ENCODE assay signal across 21 cellular contexts in the genomic region with DNA sequence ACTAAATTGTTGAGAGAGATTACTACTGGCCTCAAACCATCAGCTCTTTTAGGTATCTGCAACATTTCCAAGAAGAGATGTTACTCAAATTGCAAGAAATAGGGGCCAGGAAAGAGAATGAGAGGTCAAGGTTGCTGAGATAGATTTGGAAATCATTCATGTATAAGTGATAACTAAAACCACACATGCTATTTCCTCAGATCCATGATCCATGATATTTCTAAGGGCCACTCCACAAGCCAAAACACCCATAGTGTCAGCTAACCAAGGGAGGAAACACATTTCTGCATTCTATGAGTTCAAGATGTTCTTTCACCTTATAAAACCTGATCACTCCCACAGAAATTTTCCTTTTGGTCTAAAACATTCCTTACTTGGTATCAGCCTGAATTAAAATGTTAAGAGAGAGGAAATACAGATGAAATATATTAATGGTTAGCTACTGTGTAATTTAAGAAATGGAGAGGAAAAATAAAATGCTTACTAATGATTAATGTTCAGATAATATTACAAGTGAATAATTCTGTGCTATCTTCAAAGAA. TPM values are rescaled to one million over a fixed set of nuclear protein-coding genes. Genes with fewer than 3 reads are reported as not detected.
DNase-seq lines count a peak whose midpoint lies in the region; ATAC-seq and TF ChIP-seq lines count a peak whose summit lies in the region.
"Had no signal": no experiment of that assay in that cellular context is flagged by ENCODE, and none has a peak within 500 bp of the region (broad histone marks: within the 10 kb centered on the region; RNA-seq: fewer than 3 reads in every experiment).

No MANE protein-coding gene starts in this region.

- H3K36me3 ChIP-seq in BJ (ENCODE audit: control insufficient read depth, insufficient read depth, low read length) (no peaks in the 10 kb centered on the region), SK-N-SH (replicated peaks in 1 of 2; ENCODE audit: control insufficient read depth in 1 of 2, insufficient read depth in 2 of 2, low read length in 1 of 2) (peaks cover 0 to 10% of the 10 kb centered on the region in 2 experiments)
- H3K36me3 ChIP-seq: Peyer's patch had no signal

- no peak overlapping the region for H3K9ac ChIP-seq in SK-N-SH
- H3K9ac ChIP-seq: BLaER1 treated with 17β-estradiol and CSF1 and Interleukin-3, amounts not matched to agents 10 nM and 100 nM; GM23248 had no signal

- TF ChIP-seq CTCF in BJ (IDR thresholded peaks at IDR 0.05; ENCODE audit: insufficient read depth, low read depth, low read length) (no peak), SK-N-SH (IDR thresholded peaks at IDR 0.05) (no peak), choroid plexus epithelial cell (conservative IDR thresholded peaks at IDR 0.05; ENCODE audit: low read depth, low read length) (no peak)

- no peaks in the 10 kb centered on the region for H3K9me3 ChIP-seq in SK-N-SH
- H3K9me3 ChIP-seq: BLaER1 treated with 17β-estradiol and CSF1 and Interleukin-3, amounts not matched to agents 10 nM and 100 nM; Caco-2; Peyer's patch had no signal

- no peak for TF ChIP-seq RAD21 in SK-N-SH (IDR thresholded peaks at IDR 0.05; ENCODE audit: low read length)

- no peaks in the 10 kb centered on the region for H3K27me3 ChIP-seq in BJ (ENCODE audit: control insufficient read depth, insufficient read depth, low read length)
- H3K27me3 ChIP-seq in SK-N-SH (ENCODE audit: insufficient read depth), result no peaks in the 10 kb centered on the region
- H3K27me3 ChIP-seq: BLaER1 treated with 17β-estradiol and CSF1 and Interleukin-3, amounts not matched to agents 10 nM and 100 nM; Peyer's patch had no signal

- H3F3A ChIP-seq in SK-N-SH (replicated peaks; ENCODE audit: insufficient read depth), result peaks cover 8% of the 10 kb centered on the region

- H3K4me1 ChIP-seq in SK-N-SH (ENCODE audit: control insufficient read depth in 1 of 2, insufficient read depth in 2 of 2, low read depth in 1 of 2, low read length in 1 of 2), result peaks cover 0 to 9% of the 10 kb centered on the region in 2 experiments; a peak in 2 of 4 replicates
- H3K4me1 ChIP-seq: Peyer's patch had no signal

- no peak for ATAC-seq in GM19395 (IDR thresholded peaks at IDR 0.05; ENCODE audit: unreplicated experiment)

- no peak overlapping the region for H3K4me2 ChIP-seq in SK-N-SH
- H3K4me2 ChIP-seq: BLaER1 treated with 17β-estradiol and CSF1 and Interleukin-3, amounts not matched to agents 10 nM and 100 nM had no signal

- CTCF ChIA-PET in BJ (lab: Yijun Ruan, JAX), result interaction anchor here (0.7 to 1.0 kb wide), 4 partner anchors 12 to 234 kb away, joined by 3 read pairs; no protein-coding TSS in a partner anchor
- CTCF ChIA-PET in SK-N-SH (lab: Yijun Ruan, JAX), result interaction anchor here (1.2 kb wide), 1 partner anchor 16 kb away, joined by 3 read pairs; no protein-coding TSS in a partner anchor

- POLR2A ChIA-PET in BJ (lab: Charles Lee) (interaction anchor here (0.6 kb wide), 1 partner anchor 11 kb away, joined by 11 read pairs; no protein-coding TSS in a partner anchor), SK-N-SH (lab: Yijun Ruan, JAX) (no interaction called here)

- DNase-seq in BJ (ENCODE audit: low read depth), result peak; percentile 25
- DNase-seq in SK-N-SH, result no peak
- peak; percentile 13 for DNase-seq in choroid plexus epithelial cell (ENCODE audit: low read depth)
- peak; percentile 11 for DNase-seq in renal cortical epithelial cell (ENCODE audit: low read depth)
- no peak for DNase-seq in DMS114 treated with DMSO at 0.1 percent for 48 hours (lab: John Stamatoyannopoulos, UW; ENCODE audit: unreplicated experiment)
- no peak for DNase-seq in glomerular visceral epithelial cell (ENCODE audit: extremely low spot score)
- DNase-seq: Caco-2; CD4-positive, alpha-beta memory T cell; GDM1; GM23248; H9; MV-4-11; NCI-H1105 treated with DMSO at 0.1 percent for 48 hours; NCI-H1694; NCI-H2081; NCI-H2171; NCI-H524 treated with DMSO at 0.1 percent for 48 hours; NCI-H82; Peyer's patch had no signal

- peak overlapping the region in 1 of 2 experiments; percentile 60; a peak in 1 of 4 replicates for H3K27ac ChIP-seq in SK-N-SH (ENCODE audit: low read depth in 2 of 2, low read length in 1 of 2)
- H3K27ac ChIP-seq: BLaER1 treated with 17β-estradiol and CSF1 and Interleukin-3, amounts not matched to agents 10 nM and 100 nM; GM23248; Peyer's patch had no signal

- no peak for TF ChIP-seq EP300 in SK-N-SH (IDR thresholded peaks at IDR 0.05; ENCODE audit: borderline replicate concordance in 1 of 2, low read depth in 1 of 2, low read length in 1 of 2)

- H3K4me3 ChIP-seq in BJ (ENCODE audit: low read depth, low read length) (no peak overlapping the region), SK-N-SH (ENCODE audit: low read depth in 2 of 2, low read length in 1 of 2) (no peak overlapping the region), choroid plexus epithelial cell (ENCODE audit: low read depth, low read length) (no peak overlapping the region)
- H3K4me3 ChIP-seq: BLaER1 treated with 17β-estradiol and CSF1 and Interleukin-3, amounts not matched to agents 10 nM and 100 nM; GM23248; Peyer's patch had no signal

- H3K9me2 ChIP-seq in SK-N-SH, result no peaks in the 10 kb centered on the region

- peaks cover 10% of the 10 kb centered on the region; the same call in 1 of the 2 replicates for H3K79me2 ChIP-seq in SK-N-SH (ENCODE audit: insufficient read depth)

- H2AFZ ChIP-seq in SK-N-SH (ENCODE audit: low read depth), result no peak overlapping the region
- H2AFZ ChIP-seq: GM23248 had no signal

- no peaks in the 10 kb centered on the region for H4K20me1 ChIP-seq in SK-N-SH (ENCODE audit: insufficient read depth)

TF ChIP-seq in SK-N-SH, 30 proteins besides CTCF, POLR2A, EP300 and RAD21:
- TF ChIP-seq, protein P1, sequence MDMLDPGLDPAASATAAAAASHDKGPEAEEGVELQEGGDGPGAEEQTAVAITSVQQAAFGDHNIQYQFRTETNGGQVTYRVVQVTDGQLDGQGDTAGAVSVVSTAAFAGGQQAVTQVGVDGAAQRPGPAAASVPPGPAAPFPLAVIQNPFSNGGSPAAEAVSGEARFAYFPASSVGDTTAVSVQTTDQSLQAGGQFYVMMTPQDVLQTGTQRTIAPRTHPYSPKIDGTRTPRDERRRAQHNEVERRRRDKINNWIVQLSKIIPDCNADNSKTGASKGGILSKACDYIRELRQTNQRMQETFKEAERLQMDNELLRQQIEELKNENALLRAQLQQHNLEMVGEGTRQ (IDR thresholded peaks at IDR 0.05; ENCODE audit: borderline replicate concordance, low read depth, low read length), result no peak
- TF ChIP-seq TCF12 (IDR thresholded peaks at IDR 0.05), result 0 out of 2 replicates have a peak, but pooled peaks have one; percentile 16
- TF ChIP-seq YY1 (IDR thresholded peaks at IDR 0.05; ENCODE audit: low read depth), result no peak

RNA-seq across cellular contexts. Expression of a gene that starts 47.2 kb away (rescaled TPM):
- polyA plus RNA-seq in BJ (2011; rRNA removed), result 36.3 and 52.3 TPM in 2 replicates
- 36.8 and 40.4 TPM in 2 replicates for polyA minus RNA-seq in BJ (2011; rRNA and poly(A)+ RNA removed)
- 14.6 and 18.0 TPM in 2 replicates for polyA plus RNA-seq in SK-N-SH (2012; rRNA removed)
- 12.2 and 13.2 TPM in 2 replicates for polyA plus RNA-seq in SK-N-SH (2012; cell fraction: cytosol; rRNA removed)
- 52.9 and 55.8 TPM in 2 replicates for polyA plus RNA-seq in SK-N-SH (2012; cell fraction: nucleus; rRNA removed)
- 19.4 and 79.6 TPM in 2 replicates for total RNA-seq in renal cortical epithelial cell

RNA-seq across cellular contexts. Expression of a gene that starts 47.5 kb away (rescaled TPM):
- polyA plus RNA-seq in BJ (2011; rRNA removed) (10.8 and 29.9 TPM in 2 replicates), SK-N-SH (2012; rRNA removed) (14.0 and 20.4 TPM in 2 replicates)
- 2.0 and 2.7 TPM in 2 replicates for polyA minus RNA-seq in BJ (2011; rRNA and poly(A)+ RNA removed)
- 25.9 and 37.9 TPM in 2 replicates for polyA plus RNA-seq in SK-N-SH (2012; cell fraction: cytosol; rRNA removed)
- polyA plus RNA-seq in SK-N-SH (2012; cell fraction: nucleus; rRNA removed), result 7.4 and 19.6 TPM in 2 replicates
- 36.2 and 41.8 TPM in 2 replicates for total RNA-seq in renal cortical epithelial cell

Comparison
In these comparisons a context has a peak if more than half of its experiments do, and no peak if none do; other contexts are left out.
1. DNase-seq: peak in BJ (single experiment), choroid plexus epithelial cell (single experiment) and renal cortical epithelial cell (single experiment); none in SK-N-SH (single experiment), DMS114 treated with DMSO at 0.1 percent for 48 hours (single experiment) and glomerular visceral epithelial cell (single experiment).